9 cellular contexts compared by ENCODE assay signal in the genomic region with DNA sequence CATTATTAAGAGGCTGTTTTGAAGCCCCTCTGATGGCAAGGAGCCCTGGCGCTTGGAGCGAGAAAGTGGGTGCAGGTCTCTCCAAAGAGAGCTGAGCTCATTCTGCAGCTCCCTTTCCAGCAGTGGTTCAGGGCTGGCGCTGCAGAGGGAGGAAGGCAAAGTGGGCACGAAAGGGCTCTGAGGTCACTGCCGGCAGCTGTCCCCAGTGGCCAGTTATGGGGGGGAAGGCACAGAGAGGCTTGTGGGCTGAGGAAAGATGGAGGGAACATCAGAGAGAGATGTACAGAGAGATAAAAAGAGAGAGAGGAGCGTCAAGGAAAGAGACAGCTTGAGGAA.
DNase-seq lines count a peak whose midpoint lies in the region; ATAC-seq and TF ChIP-seq lines count a peak whose summit lies in the region.
"Had no signal": no experiment of that assay in that cellular context is flagged by ENCODE, and none has a peak within 500 bp of the region (broad histone marks: within the 10 kb centered on the region; RNA-seq: fewer than 3 reads in every experiment).

No MANE protein-coding gene starts in this region.

- no peak overlapping the region for H3K27ac ChIP-seq in GM23338 (ENCODE audit: low read depth)
- H3K27ac ChIP-seq in endodermal cell (ENCODE audit: low read depth, low read length): no peak overlapping the region

- H3K36me3 ChIP-seq in GM23338 (ENCODE audit: insufficient read depth) (no peaks in the 10 kb centered on the region), endodermal cell (ENCODE audit: control insufficient read depth, insufficient read depth, low read length) (no peaks in the 10 kb centered on the region)

- H3K27me3 Mint-ChIP-seq in GM23338 (ENCODE audit: insufficient read depth, low read depth, poor library complexity) (peaks cover 46% of the 10 kb centered on the region), endodermal cell (ENCODE audit: insufficient read depth) (peaks cover 79% of the 10 kb centered on the region), nephron progenitor cell (ENCODE audit: low read depth, poor library complexity) (peaks cover 81% of the 10 kb centered on the region)

- no peak overlapping the region for H3K9ac ChIP-seq in endodermal cell (ENCODE audit: extremely low read depth, low read length, poor library complexity, severe bottlenecking)

- 0 out of 2 replicates have a peak, but pooled peaks cover 7% of the 10 kb centered on the region for H3F3A ChIP-seq in GM23338 (replicated peaks; ENCODE audit: low read depth)

- peaks cover 77% of the 10 kb centered on the region for H3K27me3 ChIP-seq in GM23338 (ENCODE audit: insufficient read depth)
- peaks cover 77% of the 10 kb centered on the region for H3K27me3 ChIP-seq in endodermal cell (ENCODE audit: control insufficient read depth, insufficient read depth, low read length, poor library complexity, severe bottlenecking)

- peaks cover 3% of the 10 kb centered on the region; the same call in 1 of the 2 replicates for H3K9me2 ChIP-seq in GM23338 (ENCODE audit: insufficient read depth)

- H3K36me3 Mint-ChIP-seq in GM23338 (ENCODE audit: low read depth): peaks cover 3% of the 10 kb centered on the region; the same call in 2 of the 3 replicates
- H3K36me3 Mint-ChIP-seq in endodermal cell (ENCODE audit: low read depth): no peaks in the 10 kb centered on the region
- no peaks in the 10 kb centered on the region for H3K36me3 Mint-ChIP-seq in nephron progenitor cell (ENCODE audit: low read depth)

- WGBS in endodermal cell (ENCODE audit: insufficient coverage in 1 of 2, insufficient read length in 1 of 2), 2 experiments: 12 to 17% methylated on average over 3 to 6 of the region's 6 CpGs

- H3K4me1 ChIP-seq in GM23338 (ENCODE audit: insufficient read depth) (peaks cover 26% of the 10 kb centered on the region), endodermal cell (ENCODE audit: control insufficient read depth, insufficient read depth, low read length) (peaks cover 10% of the 10 kb centered on the region)

- H3K79me2 ChIP-seq in GM23338 (replicated peaks; ENCODE audit: insufficient read depth): no peaks in the 10 kb centered on the region

- no peak for TF ChIP-seq CTCF in GM23338 (conservative IDR thresholded peaks at IDR 0.05; ENCODE audit: low read depth in 2 of 2)
- TF ChIP-seq CTCF in endodermal cell (conservative IDR thresholded peaks at IDR 0.05): no peak
- no peak for TF ChIP-seq CTCF in nephron progenitor cell (IDR thresholded peaks at IDR 0.05)

- H3K4me1 Mint-ChIP-seq in GM23338 (peaks cover 30% of the 10 kb centered on the region), endodermal cell (peaks cover 21% of the 10 kb centered on the region), nephron progenitor cell (peaks cover 6% of the 10 kb centered on the region)

- H3K9me3 ChIP-seq in endodermal cell (ENCODE audit: control insufficient read depth, low read length): no peaks in the 10 kb centered on the region

- H3K4me3 ChIP-seq in GM23338: peak overlapping the region; percentile 78
- peak overlapping the region; percentile 72 for H3K4me3 ChIP-seq in endodermal cell (ENCODE audit: low read length)

- no peaks in the 10 kb centered on the region for H4K20me1 ChIP-seq in GM23338 (replicated peaks; ENCODE audit: insufficient read depth)

- H3K4me3 Mint-ChIP-seq in GM23338: peak overlapping the region; percentile 86
- H3K4me3 Mint-ChIP-seq in endodermal cell: peak overlapping the region; percentile 62
- no peak overlapping the region for H3K4me3 Mint-ChIP-seq in nephron progenitor cell
- H3K4me3 Mint-ChIP-seq: dendritic cell treated with granulocyte-macrophage colony-stimulating factor and Interleukin-4, amounts not matched to agents 40 ng/mL and 50 ng/mL, for 4 days had no signal

- no peak overlapping the region for H3K27ac Mint-ChIP-seq in GM23338
- H3K27ac Mint-ChIP-seq in endodermal cell: no peak overlapping the region
- no peak overlapping the region for H3K27ac Mint-ChIP-seq in nephron progenitor cell
- H3K27ac Mint-ChIP-seq: dendritic cell treated with granulocyte-macrophage colony-stimulating factor and Interleukin-4, amounts not matched to agents 40 ng/mL and 50 ng/mL, for 4 days had no signal

- peak; percentile 38 for ATAC-seq in GM23338
- no peak for ATAC-seq in esophagus mucosa

- H3K4me2 ChIP-seq in GM23338: peak overlapping the region; percentile 89

- peak; percentile 48 for DNase-seq in AG08395 (ENCODE audit: low spot score)
- DNase-seq in GM23338 (ENCODE audit: low spot score): peak; percentile 21
- DNase-seq in endodermal cell: peak; percentile 70
- DNase-seq in nephron progenitor cell: peak; percentile 18
- DNase-seq in RPMI8226: no peak
- DNase-seq in NK-92 (lab: John Stamatoyannopoulos, UW; ENCODE audit: unreplicated experiment): no peak
- DNase-seq: activated gamma-delta T cell treated with Interleukin-2 at 50 U/mL for 16 hours had no signal

- peak overlapping the region; percentile 97 for H2AFZ ChIP-seq in GM23338

- H3K9me3 Mint-ChIP-seq in GM23338 (peaks cover 10% of the 10 kb centered on the region), endodermal cell (peaks cover 9% of the 10 kb centered on the region), nephron progenitor cell (peaks cover 10% of the 10 kb centered on the region)
- H3K9me3 Mint-ChIP-seq: dendritic cell treated with granulocyte-macrophage colony-stimulating factor and Interleukin-4, amounts not matched to agents 40 ng/mL and 50 ng/mL, for 4 days had no signal

TF ChIP-seq in GM23338, 12 proteins besides CTCF, POLR2A, EP300 and RAD21 (continues in another document):
- TF ChIP-seq EZH2 (IDR thresholded peaks at IDR 0.05; ENCODE audit: low read depth, unreplicated experiment) (peak; percentile 77), ZNF114 (CRISPR knock-in tag; IDR thresholded peaks at IDR 0.05) (no peak), JUNB (IDR thresholded peaks at IDR 0.05; ENCODE audit: unreplicated experiment) (no peak), ZNF462 (CRISPR knock-in tag; IDR thresholded peaks at IDR 0.05) (no peak)

Comparison
In these comparisons a context has a peak if more than half of its experiments do, and no peak if none do; other contexts are left out.
1. DNase-seq: peak in AG08395 (single experiment), GM23338 (single experiment), endodermal cell (single experiment) and nephron progenitor cell (single experiment); none in RPMI8226 (single experiment) and NK-92 (single experiment).